In the genomic region with DNA sequence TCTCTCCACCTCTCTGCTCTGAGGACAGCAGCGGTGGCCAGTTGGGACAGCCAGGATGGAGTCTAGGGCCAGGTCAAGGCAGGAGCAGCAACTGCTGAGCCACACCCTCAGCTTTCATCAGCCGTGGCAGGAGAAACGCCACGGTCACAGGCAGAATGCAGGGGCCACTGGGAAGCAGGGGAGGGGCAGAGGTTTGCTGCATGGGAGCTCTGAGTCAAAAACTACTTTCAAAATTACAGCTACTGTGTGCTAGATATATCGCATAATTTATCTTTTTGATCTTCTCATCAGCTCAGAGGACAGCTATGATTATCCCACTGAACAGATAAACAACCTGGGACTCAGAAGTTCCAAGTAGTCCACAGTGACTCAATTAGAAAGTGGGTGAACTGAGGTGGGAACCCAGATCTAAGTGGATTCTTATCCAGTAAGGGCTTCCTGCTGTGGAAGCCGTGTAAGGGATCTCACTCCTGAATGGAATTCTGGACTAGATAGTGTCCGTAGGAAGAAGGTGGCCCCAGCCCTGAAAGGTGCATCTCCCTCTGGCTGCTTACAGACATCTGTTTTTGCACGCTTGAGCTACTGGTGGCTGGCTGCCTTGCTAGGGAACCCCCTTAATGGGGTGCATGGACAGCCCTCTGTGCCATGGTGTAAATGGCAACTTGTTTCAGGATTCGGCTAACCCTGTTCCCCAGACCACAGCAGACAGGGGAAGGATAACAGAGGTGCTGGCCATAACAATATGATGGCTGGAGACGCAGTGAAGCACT, we compare ENCODE assay signal across 1 cellular context.
TF ChIP-seq lines count a peak whose summit lies in the region.

No MANE protein-coding gene starts in this region.

TF ChIP-seq in K562, 482 proteins besides CTCF, POLR2A, EP300 and RAD21 (continued from another document):
- TF ChIP-seq, protein P1, sequence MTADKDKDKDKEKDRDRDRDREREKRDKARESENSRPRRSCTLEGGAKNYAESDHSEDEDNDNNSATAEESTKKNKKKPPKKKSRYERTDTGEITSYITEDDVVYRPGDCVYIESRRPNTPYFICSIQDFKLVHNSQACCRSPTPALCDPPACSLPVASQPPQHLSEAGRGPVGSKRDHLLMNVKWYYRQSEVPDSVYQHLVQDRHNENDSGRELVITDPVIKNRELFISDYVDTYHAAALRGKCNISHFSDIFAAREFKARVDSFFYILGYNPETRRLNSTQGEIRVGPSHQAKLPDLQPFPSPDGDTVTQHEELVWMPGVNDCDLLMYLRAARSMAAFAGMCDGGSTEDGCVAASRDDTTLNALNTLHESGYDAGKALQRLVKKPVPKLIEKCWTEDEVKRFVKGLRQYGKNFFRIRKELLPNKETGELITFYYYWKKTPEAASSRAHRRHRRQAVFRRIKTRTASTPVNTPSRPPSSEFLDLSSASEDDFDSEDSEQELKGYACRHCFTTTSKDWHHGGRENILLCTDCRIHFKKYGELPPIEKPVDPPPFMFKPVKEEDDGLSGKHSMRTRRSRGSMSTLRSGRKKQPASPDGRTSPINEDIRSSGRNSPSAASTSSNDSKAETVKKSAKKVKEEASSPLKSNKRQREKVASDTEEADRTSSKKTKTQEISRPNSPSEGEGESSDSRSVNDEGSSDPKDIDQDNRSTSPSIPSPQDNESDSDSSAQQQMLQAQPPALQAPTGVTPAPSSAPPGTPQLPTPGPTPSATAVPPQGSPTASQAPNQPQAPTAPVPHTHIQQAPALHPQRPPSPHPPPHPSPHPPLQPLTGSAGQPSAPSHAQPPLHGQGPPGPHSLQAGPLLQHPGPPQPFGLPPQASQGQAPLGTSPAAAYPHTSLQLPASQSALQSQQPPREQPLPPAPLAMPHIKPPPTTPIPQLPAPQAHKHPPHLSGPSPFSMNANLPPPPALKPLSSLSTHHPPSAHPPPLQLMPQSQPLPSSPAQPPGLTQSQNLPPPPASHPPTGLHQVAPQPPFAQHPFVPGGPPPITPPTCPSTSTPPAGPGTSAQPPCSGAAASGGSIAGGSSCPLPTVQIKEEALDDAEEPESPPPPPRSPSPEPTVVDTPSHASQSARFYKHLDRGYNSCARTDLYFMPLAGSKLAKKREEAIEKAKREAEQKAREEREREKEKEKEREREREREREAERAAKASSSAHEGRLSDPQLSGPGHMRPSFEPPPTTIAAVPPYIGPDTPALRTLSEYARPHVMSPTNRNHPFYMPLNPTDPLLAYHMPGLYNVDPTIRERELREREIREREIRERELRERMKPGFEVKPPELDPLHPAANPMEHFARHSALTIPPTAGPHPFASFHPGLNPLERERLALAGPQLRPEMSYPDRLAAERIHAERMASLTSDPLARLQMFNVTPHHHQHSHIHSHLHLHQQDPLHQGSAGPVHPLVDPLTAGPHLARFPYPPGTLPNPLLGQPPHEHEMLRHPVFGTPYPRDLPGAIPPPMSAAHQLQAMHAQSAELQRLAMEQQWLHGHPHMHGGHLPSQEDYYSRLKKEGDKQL (CRISPR knock-in tag; IDR thresholded peaks at IDR 0.05; ENCODE audit: borderline replicate concordance) = no peak
TF ChIP-seq in K562: peak in this region for 0.
